Comparison of ENCODE assay signal across 8 cellular contexts in genomic region chr11:46918087-46918751, GRCh38.
DNase-seq lines count a peak whose midpoint lies in the region; ATAC-seq and TF ChIP-seq lines count a peak whose summit lies in the region.

LRP4 (minus strand) TSS chr11:46918550; CDS start chr11:46918379, 171 bp downstream.

- H3K4me1 ChIP-seq in neuron (ENCODE audit: insufficient read depth, low read length): peaks cover 45% of the 10 kb centered on the region

- peak; percentile 59 for DNase-seq in NCI-H2227 (lab: John Stamatoyannopoulos, UW; ENCODE audit: unreplicated experiment)
- no peak for DNase-seq in NCI-H2227 treated with DMSO at 0.1 percent for 48 hours (lab: John Stamatoyannopoulos, UW)
- peak; percentile 57 for DNase-seq in NB4 (ENCODE audit: low read depth)
- DNase-seq in activated gamma-delta T cell treated with Interleukin-2 at 50 U/mL for 16 hours: peak; percentile 20
- peak; percentile 69 for DNase-seq in globus pallidus (ENCODE audit: low spot score)
- DNase-seq in NCI-H1105 treated with DMSO at 0.1 percent for 48 hours (lab: John Stamatoyannopoulos, UW): no peak

- no peaks in the 10 kb centered on the region for H3K9me3 ChIP-seq in neuron (ENCODE audit: low read length)

- H3K4me3 ChIP-seq in NB4 (ENCODE audit: low read depth, low read length) (no peak within 1 kb of the TSS), neuron (ENCODE audit: low read length) (peak within 1 kb of the TSS; percentile 80)

- H3K36me3 ChIP-seq in neuron (ENCODE audit: insufficient read depth, low read length): no peaks in the 10 kb centered on the region

- no peaks in the 10 kb centered on the region for H3K27me3 ChIP-seq in neuron (ENCODE audit: insufficient read depth, low read length)

- TF ChIP-seq CTCF in NB4 (IDR thresholded peaks at IDR 0.05; ENCODE audit: low read depth, low read length): no peak

- ATAC-seq in GM18861 (IDR thresholded peaks at IDR 0.05; ENCODE audit: unreplicated experiment): no peak

- TF ChIP-seq POLR2A in NB4 (IDR thresholded peaks at IDR 0.05; ENCODE audit: extremely low read depth, insufficient read length): no peak

- H2AFZ ChIP-seq in neuron (ENCODE audit: low read depth, low read length): peak within 1 kb of the TSS; percentile 82

Comparison
In these comparisons a context has a peak if more than half of its experiments do, and no peak if none do; other contexts are left out.
1. DNase-seq: peak in NCI-H2227 (single experiment), NB4 (single experiment), activated gamma-delta T cell treated with Interleukin-2 at 50 U/mL for 16 hours (single experiment) and globus pallidus (single experiment); none in NCI-H2227 treated with DMSO at 0.1 percent for 48 hours (single experiment) and NCI-H1105 treated with DMSO at 0.1 percent for 48 hours (single experiment).